ENCODE assay signal across 9 cellular contexts in genomic region chr7:130908345-130909160, GRCh38.
DNase-seq lines count a peak whose midpoint lies in the region; TF ChIP-seq lines count a peak whose summit lies in the region.
"Had no signal": no experiment of that assay in that cellular context is flagged by ENCODE, and none has a peak within 500 bp of the region (broad histone marks: within the 10 kb centered on the region; RNA-seq: fewer than 3 reads in every experiment).

No MANE protein-coding gene starts in this region.

- H3F3A ChIP-seq in smooth muscle cell (ENCODE audit: low read depth) = peaks cover 43% of the 10 kb centered on the region

- peaks cover 28% of the 10 kb centered on the region for H3K4me1 ChIP-seq in smooth muscle cell (ENCODE audit: low read depth)

- peak overlapping the region; percentile 86 for H3K27ac ChIP-seq in RWPE1
- H3K27ac ChIP-seq in epithelial cell of prostate = peak overlapping the region; percentile 100
- H3K27ac ChIP-seq in smooth muscle cell (ENCODE audit: low read depth) = peak overlapping the region; percentile 99

- H3K27me3 ChIP-seq in smooth muscle cell (ENCODE audit: low read depth) = no peaks in the 10 kb centered on the region

- peak overlapping the region; percentile 91 for H3K27ac Mint-ChIP-seq in activated CD4-positive, alpha-beta T cell treated with anti-CD3 and anti-CD28 coated beads, Interleukin-2, amount 10 ng/mL, durations not matched to agents 24 days and 14 days

- H3K4me3 Mint-ChIP-seq in activated CD4-positive, alpha-beta T cell treated with anti-CD3 and anti-CD28 coated beads, Interleukin-2, amount 10 ng/mL, durations not matched to agents 24 days and 14 days = peak overlapping the region; percentile 77

- peak overlapping the region; percentile 92 for H3K4me2 ChIP-seq in smooth muscle cell

- no peaks in the 10 kb centered on the region for H3K9me3 ChIP-seq in smooth muscle cell (replicated peaks; ENCODE audit: low read depth)

- TF ChIP-seq CTCF in RWPE1 (conservative IDR thresholded peaks at IDR 0.05; ENCODE audit: low read depth) = no peak
- no peak for TF ChIP-seq CTCF in smooth muscle cell (IDR thresholded peaks at IDR 0.05; ENCODE audit: borderline replicate concordance, insufficient read depth, poor library complexity, severe bottlenecking)

- H3K4me1 Mint-ChIP-seq in activated CD4-positive, alpha-beta T cell treated with anti-CD3 and anti-CD28 coated beads, Interleukin-2, amount 10 ng/mL, durations not matched to agents 24 days and 14 days = peaks cover 68% of the 10 kb centered on the region

- no peak overlapping the region for H2AFZ ChIP-seq in smooth muscle cell (ENCODE audit: low read depth)

- no peak for DNase-seq in activated CD4-positive, alpha-beta T cell treated with anti-CD3 and anti-CD28 coated beads, Interleukin-2, amount 10 ng/mL, durations not matched to agents 24 days and 14 days
- no peak for DNase-seq in activated CD4-positive, alpha-beta T cell treated with anti-CD3 and anti-CD28 coated beads, Interleukin-2, amount 50 U/mL, for 4 hours
- DNase-seq in RWPE1 (ENCODE audit: low spot score) = no peak
- no peak for DNase-seq in epithelial cell of prostate (ENCODE audit: low read depth, low spot score)
- DNase-seq in smooth muscle cell (lab: John Stamatoyannopoulos, UW; ENCODE audit: unreplicated experiment) = no peak
- DNase-seq in NCI-H1436 (lab: John Stamatoyannopoulos, UW) = no peak
- DNase-seq in NCI-H146 treated with DMSO at 0.1 percent for 48 hours (lab: John Stamatoyannopoulos, UW; ENCODE audit: unreplicated experiment) = no peak
- no peak for DNase-seq in stimulated activated CD4-positive, alpha-beta T cell treated with anti-CD3 and anti-CD28 coated beads, Interleukin-4, amount 100 ng/mL, for 1 hour
- DNase-seq: foreskin melanocyte had no signal

- no peak overlapping the region for H3K9ac ChIP-seq in smooth muscle cell (ENCODE audit: low read depth)

- H3K4me3 ChIP-seq in smooth muscle cell = no peak overlapping the region

- intact Hi-C loops in activated CD4-positive, alpha-beta T cell treated with anti-CD3 and anti-CD28 coated beads, Interleukin-2, amount 10 ng/mL, durations not matched to agents 24 days and 14 days (cut with micrococcal nuclease) = no loop called here

- H3K79me2 ChIP-seq in smooth muscle cell (ENCODE audit: low read depth) = peaks cover 54% of the 10 kb centered on the region

- no peaks in the 10 kb centered on the region for H3K27me3 Mint-ChIP-seq in activated CD4-positive, alpha-beta T cell treated with anti-CD3 and anti-CD28 coated beads, Interleukin-2, amount 10 ng/mL, durations not matched to agents 24 days and 14 days

- CTCF ChIA-PET in RWPE1 (lab: Yijun Ruan, JAX) = no interaction called here

- 90% methylated on average over 10 of the region's 11 CpGs for WGBS in smooth muscle cell (ENCODE audit: low lambda C conversion rate)

- no peaks in the 10 kb centered on the region for H3K36me3 ChIP-seq in smooth muscle cell (ENCODE audit: low read depth)

- no peaks in the 10 kb centered on the region for H3K9me3 Mint-ChIP-seq in activated CD4-positive, alpha-beta T cell treated with anti-CD3 and anti-CD28 coated beads, Interleukin-2, amount 10 ng/mL, durations not matched to agents 24 days and 14 days

- POLR2A ChIA-PET in RWPE1 (lab: Yijun Ruan, JAX; ENCODE audit: low non-redundant PET) = no interaction called here

- H4K20me1 ChIP-seq in smooth muscle cell (ENCODE audit: low read depth) = peaks cover 4% of the 10 kb centered on the region

- peaks cover 68% of the 10 kb centered on the region for H3K36me3 Mint-ChIP-seq in activated CD4-positive, alpha-beta T cell treated with anti-CD3 and anti-CD28 coated beads, Interleukin-2, amount 10 ng/mL, durations not matched to agents 24 days and 14 days (ENCODE audit: low read depth)
